1 cellular context compared by ENCODE assay signal in the genomic region with DNA sequence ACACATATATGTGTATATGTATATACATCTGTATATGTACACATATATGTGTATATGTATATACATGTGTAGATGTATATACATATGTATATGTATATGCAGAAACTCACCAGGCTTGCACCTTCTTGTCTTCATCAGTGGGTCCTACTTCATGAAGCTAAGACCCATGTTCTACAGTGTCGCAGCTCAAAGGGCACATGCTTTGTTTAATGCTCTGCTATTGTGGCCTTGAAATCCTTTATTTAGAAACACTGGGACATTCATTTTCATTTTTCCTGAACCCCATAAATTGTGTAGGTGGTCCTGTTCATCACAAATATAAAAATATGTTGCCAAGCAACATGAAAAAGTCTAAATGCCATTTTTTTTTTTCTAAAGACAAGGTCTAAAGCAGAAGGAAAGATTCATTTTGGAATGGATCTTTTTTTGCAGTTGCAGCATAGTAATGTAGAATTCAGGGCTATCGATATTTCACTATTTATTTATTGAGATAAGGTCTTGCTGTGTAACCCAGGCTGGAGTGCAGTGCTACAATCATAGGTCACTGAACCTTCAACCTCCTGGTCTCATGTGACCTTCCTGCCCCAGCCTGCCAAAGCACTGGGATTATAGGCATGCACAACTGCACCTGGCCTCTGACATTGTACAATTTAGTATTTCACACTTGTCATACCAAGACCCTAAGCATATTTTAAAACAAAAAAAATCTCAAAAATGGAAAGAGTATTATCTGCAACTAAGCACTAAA.
TF ChIP-seq lines count a peak whose summit lies in the region.

No MANE protein-coding gene starts in this region.

TF ChIP-seq in liver, 16 proteins besides CTCF, POLR2A, EP300 and RAD21 (continued from another document):
- TF ChIP-seq, protein P1, sequence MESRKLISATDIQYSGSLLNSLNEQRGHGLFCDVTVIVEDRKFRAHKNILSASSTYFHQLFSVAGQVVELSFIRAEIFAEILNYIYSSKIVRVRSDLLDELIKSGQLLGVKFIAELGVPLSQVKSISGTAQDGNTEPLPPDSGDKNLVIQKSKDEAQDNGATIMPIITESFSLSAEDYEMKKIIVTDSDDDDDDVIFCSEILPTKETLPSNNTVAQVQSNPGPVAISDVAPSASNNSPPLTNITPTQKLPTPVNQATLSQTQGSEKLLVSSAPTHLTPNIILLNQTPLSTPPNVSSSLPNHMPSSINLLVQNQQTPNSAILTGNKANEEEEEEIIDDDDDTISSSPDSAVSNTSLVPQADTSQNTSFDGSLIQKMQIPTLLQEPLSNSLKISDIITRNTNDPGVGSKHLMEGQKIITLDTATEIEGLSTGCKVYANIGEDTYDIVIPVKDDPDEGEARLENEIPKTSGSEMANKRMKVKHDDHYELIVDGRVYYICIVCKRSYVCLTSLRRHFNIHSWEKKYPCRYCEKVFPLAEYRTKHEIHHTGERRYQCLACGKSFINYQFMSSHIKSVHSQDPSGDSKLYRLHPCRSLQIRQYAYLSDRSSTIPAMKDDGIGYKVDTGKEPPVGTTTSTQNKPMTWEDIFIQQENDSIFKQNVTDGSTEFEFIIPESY (IDR thresholded peaks at IDR 0.05) = peak; percentile 37
- TF ChIP-seq, protein P2, sequence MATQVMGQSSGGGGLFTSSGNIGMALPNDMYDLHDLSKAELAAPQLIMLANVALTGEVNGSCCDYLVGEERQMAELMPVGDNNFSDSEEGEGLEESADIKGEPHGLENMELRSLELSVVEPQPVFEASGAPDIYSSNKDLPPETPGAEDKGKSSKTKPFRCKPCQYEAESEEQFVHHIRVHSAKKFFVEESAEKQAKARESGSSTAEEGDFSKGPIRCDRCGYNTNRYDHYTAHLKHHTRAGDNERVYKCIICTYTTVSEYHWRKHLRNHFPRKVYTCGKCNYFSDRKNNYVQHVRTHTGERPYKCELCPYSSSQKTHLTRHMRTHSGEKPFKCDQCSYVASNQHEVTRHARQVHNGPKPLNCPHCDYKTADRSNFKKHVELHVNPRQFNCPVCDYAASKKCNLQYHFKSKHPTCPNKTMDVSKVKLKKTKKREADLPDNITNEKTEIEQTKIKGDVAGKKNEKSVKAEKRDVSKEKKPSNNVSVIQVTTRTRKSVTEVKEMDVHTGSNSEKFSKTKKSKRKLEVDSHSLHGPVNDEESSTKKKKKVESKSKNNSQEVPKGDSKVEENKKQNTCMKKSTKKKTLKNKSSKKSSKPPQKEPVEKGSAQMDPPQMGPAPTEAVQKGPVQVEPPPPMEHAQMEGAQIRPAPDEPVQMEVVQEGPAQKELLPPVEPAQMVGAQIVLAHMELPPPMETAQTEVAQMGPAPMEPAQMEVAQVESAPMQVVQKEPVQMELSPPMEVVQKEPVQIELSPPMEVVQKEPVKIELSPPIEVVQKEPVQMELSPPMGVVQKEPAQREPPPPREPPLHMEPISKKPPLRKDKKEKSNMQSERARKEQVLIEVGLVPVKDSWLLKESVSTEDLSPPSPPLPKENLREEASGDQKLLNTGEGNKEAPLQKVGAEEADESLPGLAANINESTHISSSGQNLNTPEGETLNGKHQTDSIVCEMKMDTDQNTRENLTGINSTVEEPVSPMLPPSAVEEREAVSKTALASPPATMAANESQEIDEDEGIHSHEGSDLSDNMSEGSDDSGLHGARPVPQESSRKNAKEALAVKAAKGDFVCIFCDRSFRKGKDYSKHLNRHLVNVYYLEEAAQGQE (IDR thresholded peaks at IDR 0.05) = no peak
- peak in 1 of 2 donors; percentile 70 for TF ChIP-seq HNF4A (conservative IDR thresholded peaks at IDR 0.05)
- TF ChIP-seq FOXA2 (IDR thresholded peaks at IDR 0.05) = peak; percentile 61
- TF ChIP-seq RXRA (IDR thresholded peaks at IDR 0.05) = peak in 1 of 2 donors; percentile 96
- no peak for TF ChIP-seq GABPA (IDR thresholded peaks at IDR 0.05 in 1 of 2, conservative IDR thresholded peaks at IDR 0.05 in 1 of 2)
- TF ChIP-seq, protein P3, sequence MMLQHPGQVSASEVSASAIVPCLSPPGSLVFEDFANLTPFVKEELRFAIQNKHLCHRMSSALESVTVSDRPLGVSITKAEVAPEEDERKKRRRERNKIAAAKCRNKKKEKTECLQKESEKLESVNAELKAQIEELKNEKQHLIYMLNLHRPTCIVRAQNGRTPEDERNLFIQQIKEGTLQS (IDR thresholded peaks at IDR 0.05) = no peak
- TF ChIP-seq JUND (IDR thresholded peaks at IDR 0.05) = peak in 1 of 2 donors; percentile 69
